8 cellular contexts compared by ENCODE assay signal in genomic region chr19:932647-933552, GRCh38. TPM values are rescaled to one million over a fixed set of nuclear protein-coding genes. Genes with fewer than 3 reads are reported as not detected.
A peak's percentile ranks its signal among the peaks of the same experiment; 100 is the strongest.
DNase-seq lines count a peak whose midpoint lies in the region; ATAC-seq and TF ChIP-seq lines count a peak whose summit lies in the region.

No MANE protein-coding gene starts in this region.

- no peaks in the 10 kb centered on the region for H3K36me3 ChIP-seq in ACC112 (ENCODE audit: insufficient read depth, low read length)

- in situ Hi-C loops in ACHN (cut with HindIII; ENCODE audit: low pct_ligation_motif_present, low pct_unique_long_range_greater_than_20kb, low sequenced_read_pairs): no loop called here

- no peak for TF ChIP-seq CTCF in fibroblast of the aortic adventitia (IDR thresholded peaks at IDR 0.05; ENCODE audit: insufficient read depth, low read length)

- DNase-seq in HCEC 1CT (peak; percentile 96), fibroblast of the aortic adventitia (ENCODE audit: low read depth) (peak; percentile 92), posterior vena cava (ENCODE audit: low spot score) (peak; percentile 93), putamen (ENCODE audit: low spot score) (no peak), ACHN (no peak), pons (ENCODE audit: low spot score) (no peak)
- DNase-seq in activated T-cell treated with anti-CD3 and anti-CD28 coated beads, Interleukin-2, amount 50 U/mL, for 72 hours: no peak

- peaks cover 0 to 1% of the 10 kb centered on the region in 2 donors for H3K9me3 Mint-ChIP-seq in activated T-cell treated with anti-CD3 and anti-CD28 coated beads, Interleukin-2, amount 50 U/mL, for 72 hours

- H3K4me3 Mint-ChIP-seq in activated T-cell treated with anti-CD3 and anti-CD28 coated beads, Interleukin-2, amount 50 U/mL, for 72 hours: peak overlapping the region; percentile 65 to 66

- peaks cover 9% of the 10 kb centered on the region for H3K4me1 ChIP-seq in ACC112 (ENCODE audit: control insufficient read depth, insufficient read depth, low read length, unreplicated experiment)

- H2AFZ ChIP-seq in ACC112 (ENCODE audit: low read length, unreplicated experiment): no peak overlapping the region

- no peak overlapping the region for H3K27ac Mint-ChIP-seq in activated T-cell treated with anti-CD3 and anti-CD28 coated beads, Interleukin-2, amount 50 U/mL, for 72 hours

- H3K27me3 Mint-ChIP-seq in activated T-cell treated with anti-CD3 and anti-CD28 coated beads, Interleukin-2, amount 50 U/mL, for 72 hours (ENCODE audit: low read depth): no peaks in the 10 kb centered on the region

- H3K4me3 ChIP-seq in ACC112 (ENCODE audit: low read depth, low read length) (0 out of 2 replicates have a peak overlapping the region, but pooled peaks have one; percentile 21), fibroblast of the aortic adventitia (ENCODE audit: low read depth, low read length) (peak overlapping the region; percentile 35)

- intact Hi-C loops in posterior vena cava (cut with DNase I): no loop called here

- peaks cover 20% of the 10 kb centered on the region for H3K4me1 Mint-ChIP-seq in activated T-cell treated with anti-CD3 and anti-CD28 coated beads, Interleukin-2, amount 50 U/mL, for 72 hours (ENCODE audit: low read depth)

- H3K36me3 Mint-ChIP-seq in activated T-cell treated with anti-CD3 and anti-CD28 coated beads, Interleukin-2, amount 50 U/mL, for 72 hours (ENCODE audit: insufficient read depth in 2 of 2): peaks cover 0 to 3% of the 10 kb centered on the region in 2 donors

- peaks cover 11% of the 10 kb centered on the region for H3K79me2 ChIP-seq in ACC112 (ENCODE audit: control insufficient read depth, insufficient read depth, low read length, unreplicated experiment)

- peak; percentile 40 for ATAC-seq in activated T-cell treated with anti-CD3 and anti-CD28 coated beads, Interleukin-2, amount 50 U/mL, for 72 hours (replicated peaks in 1 of 2)

- no peaks in the 10 kb centered on the region for H3K27me3 ChIP-seq in ACC112 (ENCODE audit: insufficient read depth, low read length)

- no peak overlapping the region for H3K27ac ChIP-seq in ACC112 (ENCODE audit: low read depth, low read length)

RNA-seq across cellular contexts. Expression of gene ARID3A, which starts 7.1 kb away (rescaled TPM):
- total RNA-seq in activated T-cell treated with anti-CD3 and anti-CD28 coated beads, Interleukin-2, amount 50 U/mL, for 72 hours: 10 to 100 TPM; 31.7 to 34.0 TPM
- total RNA-seq in fibroblast of the aortic adventitia (ENCODE audit: low replicate concordance): 3.7 and 11.2 TPM in 2 replicates
- total RNA-seq in posterior vena cava: 1 to 10 TPM; 6.3 to 10.0 TPM

RNA-seq across cellular contexts. Expression of gene KISS1R, which starts 15.8 kb away (rescaled TPM):
- 1 to 10 TPM; 1.0 to 3.6 TPM for total RNA-seq in activated T-cell treated with anti-CD3 and anti-CD28 coated beads, Interleukin-2, amount 50 U/mL, for 72 hours
- total RNA-seq in fibroblast of the aortic adventitia (ENCODE audit: low replicate concordance): not detected in 2 replicates
- not detected for total RNA-seq in posterior vena cava

RNA-seq across cellular contexts. Expression of gene R3HDM4, which starts 19.9 kb away (rescaled TPM):
- 100 to 1,000 TPM; 109 to 126 TPM for total RNA-seq in activated T-cell treated with anti-CD3 and anti-CD28 coated beads, Interleukin-2, amount 50 U/mL, for 72 hours
- total RNA-seq in fibroblast of the aortic adventitia (ENCODE audit: low replicate concordance) (8.4 and 25.8 TPM in 2 replicates), posterior vena cava (10 to 100 TPM; 36.2 to 41.5 TPM)

RNA-seq across cellular contexts. Expression of gene RNU6-9, which starts 39.6 kb away (rescaled TPM):
- total RNA-seq in activated T-cell treated with anti-CD3 and anti-CD28 coated beads, Interleukin-2, amount 50 U/mL, for 72 hours: not detected
- total RNA-seq in fibroblast of the aortic adventitia (ENCODE audit: low replicate concordance) (not detected in 2 replicates), posterior vena cava (not detected)

RNA-seq across cellular contexts. Expression of gene MED16, which starts 39.9 kb away (rescaled TPM):
- total RNA-seq in activated T-cell treated with anti-CD3 and anti-CD28 coated beads, Interleukin-2, amount 50 U/mL, for 72 hours: 10 to 100 TPM; 59.8 to 62.2 TPM
- total RNA-seq in fibroblast of the aortic adventitia (ENCODE audit: low replicate concordance) (21.0 and 24.5 TPM in 2 replicates), posterior vena cava (10 to 100 TPM; 29.4 to 33.6 TPM)

Comparison
In these comparisons a context has a peak if more than half of its experiments do, and no peak if none do; other contexts are left out.
1. DNase-seq: peak in HCEC 1CT (single experiment), fibroblast of the aortic adventitia (single experiment) and posterior vena cava (single experiment); none in activated T-cell treated with anti-CD3 and anti-CD28 coated beads, Interleukin-2, amount 50 U/mL, for 72 hours (0 of 2), putamen (single experiment), ACHN (single experiment) and pons (single experiment).